16 cellular contexts compared by ENCODE assay signal in the genomic region with DNA sequence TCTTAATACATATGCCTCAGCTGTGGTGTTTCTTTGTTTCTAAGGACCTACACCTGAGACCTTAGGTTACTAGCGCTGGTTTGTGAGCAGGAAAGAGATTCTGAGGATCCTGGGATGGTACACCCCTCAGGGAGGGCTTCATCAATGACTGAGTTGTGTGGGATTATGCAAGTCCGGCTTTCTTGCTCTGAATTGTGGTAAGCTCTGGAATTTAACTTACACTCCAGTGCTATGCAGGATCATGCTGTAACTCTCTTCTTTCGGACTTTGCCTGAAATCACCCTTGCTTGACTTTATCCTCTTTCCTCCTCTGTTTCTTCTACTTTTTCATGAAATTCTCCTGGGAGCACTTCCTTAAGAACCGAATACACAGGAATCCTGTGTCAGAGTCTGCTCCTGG.
"Had no signal": no experiment of that assay in that cellular context is flagged by ENCODE, and none has a peak within 500 bp of the region (broad histone marks: within the 10 kb centered on the region; RNA-seq: fewer than 3 reads in every experiment).

No MANE protein-coding gene starts in this region.

- H3K27ac ChIP-seq: body of pancreas, prostate gland, right lobe of liver, spleen, testis, upper lobe of right lung, WERI-Rb-1 had no signal

- H3K27me3 ChIP-seq: body of pancreas, right lobe of liver, spleen, testis, upper lobe of right lung had no signal

- H3K36me3 ChIP-seq: prostate gland, right lobe of liver, spleen, upper lobe of right lung, WERI-Rb-1 had no signal

- H3K4me1 ChIP-seq: body of pancreas, prostate gland, right lobe of liver, spleen, testis, upper lobe of right lung had no signal

- DNase-seq: activated CD4-positive, alpha-beta T cell treated with anti-CD3 and anti-CD28 coated beads, Interleukin-2, amount 50 U/mL, for 48 hours; activated CD8-positive, alpha-beta memory T cell treated with anti-CD3 and anti-CD28 coated beads, Interleukin-2, amount 10 ng/mL, durations not matched to agents 7 days and 5 days; activated naive CD4-positive, alpha-beta T cell treated with anti-CD3 and anti-CD28 coated beads for 36 hours; activated naive CD8-positive, alpha-beta T cell treated with anti-CD3 and anti-CD28 coated beads, Interleukin-2, amount 50 U/mL, for 24 hours; activated T-cell treated with anti-CD3 and anti-CD28 coated beads, Interleukin-2, amount 50 U/mL, for 1 hour; body of pancreas; effector memory CD4-positive, alpha-beta T cell; occipital lobe; right lobe of liver; spleen; stimulated activated naive CD8-positive, alpha-beta T cell treated with anti-CD3 and anti-CD28 coated beads, Interleukin-15, amount 100 ng/mL, for 72 hours; testis; upper lobe of right lung; WERI-Rb-1 had no signal

- ATAC-seq: activated CD8-positive, alpha-beta memory T cell treated with anti-CD3 and anti-CD28 coated beads, Interleukin-2, amount 10 ng/mL, durations not matched to agents 7 days and 5 days; activated naive CD8-positive, alpha-beta T cell treated with anti-CD3 and anti-CD28 coated beads, Interleukin-2, amount 50 U/mL, for 24 hours; body of pancreas; right lobe of liver; SK-N-SH treated with all-trans-retinoic acid at 6 μM for 48 hours; stimulated activated naive CD8-positive, alpha-beta T cell treated with anti-CD3 and anti-CD28 coated beads, Interleukin-15, amount 100 ng/mL, for 72 hours; upper lobe of right lung had no signal

- H3K4me3 ChIP-seq: body of pancreas, prostate gland, right lobe of liver, spleen, testis, upper lobe of right lung had no signal

- H3K9me3 ChIP-seq: body of pancreas, prostate gland, right lobe of liver, testis, upper lobe of right lung had no signal
